ENCODE assay signal across 23 cellular contexts in genomic region chr6:39553029-39553428, GRCh38.
"Had no signal": no experiment of that assay in that cellular context is flagged by ENCODE, and none has a peak within 500 bp of the region (broad histone marks: within the 10 kb centered on the region; RNA-seq: fewer than 3 reads in every experiment).

No MANE protein-coding gene starts in this region.

- H3K9me3 ChIP-seq: psoas muscle, right lobe of liver, suprapubic skin, thyroid gland had no signal

- H3K27ac Mint-ChIP-seq: endodermal cell; mesothelial cell of epicardium; natural killer cell treated with Interleukin-12 subunit alpha and Interleukin-12 subunit beta and Interleukin-15 and Interleukin-18, amount 100 ng/mL, for 72 hours; neural progenitor cell; stimulated activated effector memory CD8-positive, alpha-beta T cell treated with anti-CD3 and anti-CD28 coated beads, Interleukin-12 subunit alpha, Interleukin-12 subunit beta, amount 100 ng/mL, for 72 hours; type B pancreatic cell had no signal

- H3K9me3 Mint-ChIP-seq: endodermal cell; mesothelial cell of epicardium; natural killer cell treated with Interleukin-12 subunit alpha and Interleukin-12 subunit beta and Interleukin-15 and Interleukin-18, amount 100 ng/mL, for 72 hours; neural progenitor cell; stimulated activated effector memory CD8-positive, alpha-beta T cell treated with anti-CD3 and anti-CD28 coated beads, Interleukin-12 subunit alpha, Interleukin-12 subunit beta, amount 100 ng/mL, for 72 hours; type B pancreatic cell had no signal

- H3K36me3 Mint-ChIP-seq: mesothelial cell of epicardium; natural killer cell treated with Interleukin-12 subunit alpha and Interleukin-12 subunit beta and Interleukin-15 and Interleukin-18, amount 100 ng/mL, for 72 hours; neural progenitor cell; stimulated activated effector memory CD8-positive, alpha-beta T cell treated with anti-CD3 and anti-CD28 coated beads, Interleukin-12 subunit alpha, Interleukin-12 subunit beta, amount 100 ng/mL, for 72 hours; type B pancreatic cell had no signal

- H3K36me3 ChIP-seq: neural progenitor cell, right lobe of liver, suprapubic skin, thyroid gland had no signal

- H3K27me3 ChIP-seq: hepatocyte, neural progenitor cell, right lobe of liver, suprapubic skin, thyroid gland had no signal

- H3K27ac ChIP-seq: hepatocyte, neural progenitor cell, parathyroid adenoma, psoas muscle, right lobe of liver, suprapubic skin, thyroid gland had no signal

- H3K4me3 Mint-ChIP-seq: endodermal cell; mesothelial cell of epicardium; natural killer cell treated with Interleukin-12 subunit alpha and Interleukin-12 subunit beta and Interleukin-15 and Interleukin-18, amount 100 ng/mL, for 72 hours; neural progenitor cell; stimulated activated effector memory CD8-positive, alpha-beta T cell treated with anti-CD3 and anti-CD28 coated beads, Interleukin-12 subunit alpha, Interleukin-12 subunit beta, amount 100 ng/mL, for 72 hours; type B pancreatic cell had no signal

- ATAC-seq: left lobe of liver; psoas muscle; right lobe of liver; stimulated activated naive CD8-positive, alpha-beta T cell treated with anti-CD3 and anti-CD28 coated beads, Interleukin-15, Interleukin-2, amounts not matched to agents 100 U/mL and 50 U/mL, for 24 hours had no signal

- H3K4me1 Mint-ChIP-seq: neural progenitor cell; stimulated activated effector memory CD8-positive, alpha-beta T cell treated with anti-CD3 and anti-CD28 coated beads, Interleukin-12 subunit alpha, Interleukin-12 subunit beta, amount 100 ng/mL, for 72 hours had no signal

- H3K4me3 ChIP-seq: coronary artery, hepatocyte, neural progenitor cell, psoas muscle, right lobe of liver, suprapubic skin, thyroid gland had no signal

- H3K9ac ChIP-seq: neural progenitor cell, parathyroid adenoma had no signal

- H3K4me1 ChIP-seq: neural progenitor cell, parathyroid adenoma, psoas muscle, right lobe of liver, suprapubic skin, thyroid gland had no signal

- DNase-seq: effector CD4-positive, alpha-beta T cell; endodermal cell; foreskin melanocyte; head of caudate nucleus; islet precursor cell; occipital lobe; retina; right lobe of liver; stimulated activated CD4-positive, alpha-beta T cell treated with anti-CD3 and anti-CD28 coated beads, Interleukin-4, amount 100 ng/mL, for 1 hour; stimulated activated CD8-positive, alpha-beta memory T cell treated with anti-CD3 and anti-CD28 coated beads, Interleukin-4, amount 100 ng/mL, for 48 hours; stimulated activated naive CD8-positive, alpha-beta T cell treated with anti-CD3 and anti-CD28 coated beads, Interleukin-15, Interleukin-2, amounts not matched to agents 100 U/mL and 50 U/mL, for 24 hours; thyroid gland had no signal
